Comparison of ENCODE assay signal across 23 cellular contexts in the genomic region with DNA sequence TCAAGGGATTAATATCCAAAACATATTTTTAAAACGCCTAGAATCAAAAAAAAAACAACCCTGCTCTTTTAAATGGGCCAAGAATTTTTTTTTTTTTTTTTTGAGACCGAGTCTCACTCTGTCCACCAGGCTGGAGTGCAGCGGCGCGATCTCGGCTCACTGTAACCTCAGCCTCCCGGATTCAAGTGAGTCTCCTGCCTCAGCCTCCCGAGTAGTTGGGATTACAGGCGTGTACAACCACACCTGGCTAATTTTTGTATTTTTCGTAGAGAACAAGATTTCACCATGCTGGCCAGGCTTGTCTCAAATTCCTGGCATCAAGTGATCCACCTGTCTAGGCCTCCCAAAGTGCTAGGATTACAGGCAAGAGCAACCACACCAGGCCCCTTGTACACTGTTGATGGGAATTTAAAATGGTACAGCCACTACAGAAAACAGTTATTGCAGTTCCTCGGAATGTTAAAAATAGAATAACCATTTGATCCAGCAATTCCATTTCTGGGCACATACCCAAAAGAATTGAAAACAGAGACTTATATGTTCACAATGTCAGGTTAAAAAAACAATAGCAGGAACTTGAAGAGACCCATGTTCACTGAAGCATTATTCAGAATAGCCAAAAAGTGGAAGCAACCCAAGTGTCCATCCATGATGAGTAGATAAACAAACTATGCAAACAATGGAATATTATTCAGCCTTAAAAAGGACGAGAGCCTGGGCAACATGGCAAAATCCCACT. TPM values are rescaled to one million over a fixed set of nuclear protein-coding genes. Genes with fewer than 3 reads are reported as not detected.
DNase-seq lines count a peak whose midpoint lies in the region; ATAC-seq and TF ChIP-seq lines count a peak whose summit lies in the region.
"Had no signal": no experiment of that assay in that cellular context is flagged by ENCODE, and none has a peak within 500 bp of the region (broad histone marks: within the 10 kb centered on the region; RNA-seq: fewer than 3 reads in every experiment).

No MANE protein-coding gene starts in this region.

- peaks cover 17% of the 10 kb centered on the region for H4K20me1 ChIP-seq in neural progenitor cell (ENCODE audit: low read depth)
- H4K20me1 ChIP-seq: BLaER1 treated with 17β-estradiol and CSF1 and Interleukin-3, amounts not matched to agents 10 nM and 100 nM had no signal

- H2AFZ ChIP-seq in neural progenitor cell (replicated peaks), result no peak overlapping the region

- H3K4me1 ChIP-seq in thoracic aorta (ENCODE audit: control insufficient read depth in 1 of 2, low read depth in 2 of 2), result peaks cover 26 to 42% of the 10 kb centered on the region in 2 donors
- peaks cover 26% of the 10 kb centered on the region for H3K4me1 ChIP-seq in neural progenitor cell

- H3K27ac ChIP-seq in thoracic aorta, result peak overlapping the region; percentile 95 to 100
- no peak overlapping the region for H3K27ac ChIP-seq in neural progenitor cell
- H3K27ac ChIP-seq: 22Rv1; BLaER1 treated with 17β-estradiol and CSF1 and Interleukin-3, amounts not matched to agents 10 nM and 100 nM; SJCRH30 had no signal

- H3K36me3 ChIP-seq in thoracic aorta (peaks cover 4% of the 10 kb centered on the region), neural progenitor cell (no peaks in the 10 kb centered on the region)
- H3K36me3 ChIP-seq: BLaER1 treated with 17β-estradiol and CSF1 and Interleukin-3, amounts not matched to agents 10 nM and 100 nM; SJCRH30; tibial nerve had no signal

- ATAC-seq in thoracic aorta (ENCODE audit: insufficient number of reproducible peaks, low FRiP score, low read depth), result no peak
- no peak for ATAC-seq in HG02885 (IDR thresholded peaks at IDR 0.05; ENCODE audit: poor library complexity, unreplicated experiment)
- ATAC-seq in HG03378 (IDR thresholded peaks at IDR 0.05; ENCODE audit: unreplicated experiment), result no peak
- ATAC-seq: activated CD4-positive, alpha-beta T cell treated with anti-CD3 and anti-CD28 coated beads for 36 hours had no signal

- H3K9me3 ChIP-seq in thoracic aorta (no peaks in the 10 kb centered on the region), neural progenitor cell (ENCODE audit: low read depth) (no peaks in the 10 kb centered on the region)
- H3K9me3 ChIP-seq: BLaER1 treated with 17β-estradiol and CSF1 and Interleukin-3, amounts not matched to agents 10 nM and 100 nM; SJCRH30; tibial nerve had no signal

- DNase-seq in NCI-H2171 treated with DMSO at 0.1 percent for 48 hours (lab: John Stamatoyannopoulos, UW) (peak; percentile 18), NCI-H2171 (lab: John Stamatoyannopoulos, UW) (no peak), dermis blood vessel endothelial cell (peak; percentile 80), myocyte (ENCODE audit: low read depth) (peak; percentile 34), thoracic aorta (ENCODE audit: low spot score) (no peak), neural progenitor cell (ENCODE audit: low spot score) (no peak)
- DNase-seq: activated CD4-positive, alpha-beta T cell treated with anti-CD3 and anti-CD28 coated beads for 36 hours; activated CD8-positive, alpha-beta memory T cell treated with anti-CD3 and anti-CD28 coated beads, Interleukin-2, amount 50 U/mL, for 48 hours; central memory CD4-positive, alpha-beta T cell; hypothalamus; KBM-7; NCI-H1092 treated with DMSO at 0.1 percent for 48 hours; NCI-H226; stimulated activated CD4-positive, alpha-beta T cell treated with anti-CD3 and anti-CD28 coated beads, Interleukin-2, amount 100 ng/mL, for 24 hours; stimulated activated CD8-positive, alpha-beta memory T cell treated with anti-CD3 and anti-CD28 coated beads, Interleukin-4, amount 100 ng/mL, for 48 hours; T-helper 9 cell had no signal

- no peak overlapping the region for H3K4me3 Mint-ChIP-seq in neural progenitor cell
- H3K4me3 Mint-ChIP-seq: activated CD4-positive, alpha-beta T cell treated with anti-CD3 and anti-CD28 coated beads for 36 hours; activated naive CD4-positive, alpha-beta T cell treated with anti-CD3 and anti-CD28 coated beads, Interleukin-2, amount 50 U/mL, for 24 hours had no signal

- no peak overlapping the region for H3K9ac ChIP-seq in neural progenitor cell
- H3K9ac ChIP-seq: BLaER1 treated with 17β-estradiol and CSF1 and Interleukin-3, amounts not matched to agents 10 nM and 100 nM had no signal

- TF ChIP-seq CTCF in thoracic aorta (IDR thresholded peaks at IDR 0.05) (peak; percentile 23), neural progenitor cell (IDR thresholded peaks at IDR 0.05) (no peak)

- H3K4me3 ChIP-seq in thoracic aorta (peak overlapping the region; percentile 54), neural progenitor cell (no peak overlapping the region)
- H3K4me3 ChIP-seq: BLaER1 treated with 17β-estradiol and CSF1 and Interleukin-3, amounts not matched to agents 10 nM and 100 nM; SJCRH30; tibial nerve had no signal

- H3F3A ChIP-seq in neural progenitor cell (ENCODE audit: low read depth), result peaks cover 3% of the 10 kb centered on the region

- peaks cover 11% of the 10 kb centered on the region for H3K79me2 ChIP-seq in neural progenitor cell (ENCODE audit: low read depth)

- no peak overlapping the region for H3K4me2 ChIP-seq in neural progenitor cell
- H3K4me2 ChIP-seq: BLaER1 treated with 17β-estradiol and CSF1 and Interleukin-3, amounts not matched to agents 10 nM and 100 nM had no signal

- H3K36me3 Mint-ChIP-seq in neural progenitor cell, result no peaks in the 10 kb centered on the region
- H3K36me3 Mint-ChIP-seq: activated naive CD4-positive, alpha-beta T cell treated with anti-CD3 and anti-CD28 coated beads, Interleukin-2, amount 50 U/mL, for 24 hours had no signal

- peaks cover 22% of the 10 kb centered on the region for H3K4me1 Mint-ChIP-seq in neural progenitor cell
- H3K4me1 Mint-ChIP-seq: activated CD4-positive, alpha-beta T cell treated with anti-CD3 and anti-CD28 coated beads for 36 hours; activated naive CD4-positive, alpha-beta T cell treated with anti-CD3 and anti-CD28 coated beads, Interleukin-2, amount 50 U/mL, for 24 hours had no signal

- H3K27ac Mint-ChIP-seq in neural progenitor cell, result no peak overlapping the region
- H3K27ac Mint-ChIP-seq: activated CD4-positive, alpha-beta T cell treated with anti-CD3 and anti-CD28 coated beads for 36 hours had no signal

- H3K9me3 Mint-ChIP-seq in neural progenitor cell, result no peaks in the 10 kb centered on the region
- H3K9me3 Mint-ChIP-seq: activated naive CD4-positive, alpha-beta T cell treated with anti-CD3 and anti-CD28 coated beads, Interleukin-2, amount 50 U/mL, for 24 hours had no signal

- H3K27me3 ChIP-seq in thoracic aorta (replicated peaks; ENCODE audit: insufficient read depth), result no peaks in the 10 kb centered on the region
- no peaks in the 10 kb centered on the region for H3K27me3 ChIP-seq in neural progenitor cell
- H3K27me3 ChIP-seq: tibial nerve had no signal

- H3K27me3 Mint-ChIP-seq in neural progenitor cell (ENCODE audit: insufficient read depth, low read depth), result peaks cover 4% of the 10 kb centered on the region
- H3K27me3 Mint-ChIP-seq: activated naive CD4-positive, alpha-beta T cell treated with anti-CD3 and anti-CD28 coated beads, Interleukin-2, amount 50 U/mL, for 24 hours had no signal

RNA-seq across cellular contexts. Expression of a gene that starts 3.1 kb away (rescaled TPM):
- total RNA-seq in dermis blood vessel endothelial cell (1.9 and 3.7 TPM in 2 replicates), myocyte (162 and 190 TPM in 2 replicates), thoracic aorta (1,000 to 10,000 TPM in 1 of 2 donors, 100 to 1,000 TPM in 1; 531 to 1,491 TPM), neural progenitor cell (ENCODE audit: low replicate concordance) (12.4 and 22.9 TPM in 2 replicates)
- polyA plus RNA-seq in myocyte (2012), result 2,063 TPM

RNA-seq across cellular contexts. Expression of a gene that starts 35.2 kb away (rescaled TPM):
- total RNA-seq in dermis blood vessel endothelial cell, result 22.3 and 23.1 TPM in 2 replicates
- total RNA-seq in myocyte, result 11.3 and 22.1 TPM in 2 replicates
- 12.1 TPM for polyA plus RNA-seq in myocyte (2012)
- 10 to 100 TPM; 13.4 to 14.2 TPM for total RNA-seq in thoracic aorta
- total RNA-seq in neural progenitor cell (ENCODE audit: low replicate concordance), result 67.1 and 76.5 TPM in 2 replicates

Comparison
In these comparisons a context has a peak if more than half of its experiments do, and no peak if none do; other contexts are left out.
1. DNase-seq: peak in NCI-H2171 treated with DMSO at 0.1 percent for 48 hours (single experiment), dermis blood vessel endothelial cell (single experiment) and myocyte (single experiment); none in NCI-H2171 (single experiment), thoracic aorta (single experiment) and neural progenitor cell (single experiment).